ENCODE assay signal across 8 cellular contexts in the genomic region with DNA sequence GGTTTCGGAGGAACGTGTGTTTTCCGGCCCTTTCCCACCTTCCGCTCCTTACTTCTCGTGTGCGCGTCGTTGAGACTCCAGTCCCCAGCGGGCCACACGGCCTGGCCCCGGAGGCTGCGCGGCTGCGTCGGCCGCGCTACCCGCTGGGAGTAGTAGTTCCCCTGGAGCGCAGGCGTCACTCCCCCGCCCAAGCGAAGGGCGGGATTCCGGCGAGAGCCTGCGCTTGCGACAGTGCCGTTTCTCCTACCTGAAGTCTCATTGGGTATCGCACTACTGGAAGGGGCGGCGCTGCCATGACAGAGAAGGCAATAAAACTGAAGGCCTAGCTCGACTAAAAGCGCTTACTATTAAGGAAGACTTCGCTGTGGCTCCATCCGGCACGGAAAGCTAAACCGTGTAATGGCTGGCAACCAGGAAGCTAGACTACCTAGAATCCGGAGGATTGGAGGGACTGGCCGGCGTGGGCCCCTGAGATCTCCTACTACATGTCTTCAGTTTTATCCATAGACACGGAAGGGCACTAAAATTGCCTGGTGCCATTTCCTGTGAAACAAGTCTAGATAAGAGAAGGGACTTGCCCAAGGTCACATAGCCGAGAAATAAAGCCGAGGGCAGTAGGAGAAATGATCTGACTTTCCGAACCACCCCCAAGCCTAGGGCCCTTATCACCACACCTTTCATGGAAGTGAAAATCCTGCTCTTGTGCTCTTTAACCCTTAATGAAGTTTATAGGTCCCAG. TPM values are rescaled to one million over a fixed set of nuclear protein-coding genes. Genes with fewer than 3 reads are reported as not detected.
DNase-seq lines count a peak whose midpoint lies in the region; ATAC-seq and TF ChIP-seq lines count a peak whose summit lies in the region.

No MANE protein-coding gene starts in this region.

- peak overlapping the region; percentile 98 for H2AFZ ChIP-seq in IMR-90 (replicated peaks; ENCODE audit: low read length, poor library complexity)
- H2AFZ ChIP-seq in OCI-LY7 (ENCODE audit: low read length), result peak overlapping the region; percentile 61; the same call in 1 of the 2 replicates

- intact Hi-C loops in IMR-90 (cut with micrococcal nuclease) (loop anchor here (2.0 to 10.0 kb wide), 4 partner anchors 100 to 175 kb away; a partner anchor contains a TSS), OCI-LY7 (cut with micrococcal nuclease; ENCODE audit: unreplicated experiment) (loop anchor here (1.0 to 10.0 kb wide), 6 partner anchors 63 to 560 kb away; a partner anchor contains a TSS)

- H4K20me1 ChIP-seq in IMR-90 (ENCODE audit: insufficient read depth, low read length) (peaks cover 17% of the 10 kb centered on the region; the same call in 1 of the 2 replicates), OCI-LY7 (ENCODE audit: insufficient read depth, low read length) (peaks cover 19% of the 10 kb centered on the region)

- H3K4me2 ChIP-seq in IMR-90 (ENCODE audit: low read depth, low read length) (peak overlapping the region; percentile 75), OCI-LY7 (ENCODE audit: low read length) (peak overlapping the region; percentile 96)

- peak overlapping the region; percentile 29 for H3K18ac ChIP-seq in IMR-90 (ENCODE audit: low read depth, low read length)

- H2AK5ac ChIP-seq in IMR-90 (ENCODE audit: low read depth, low read length), result peak overlapping the region; percentile 87

- H4K5ac ChIP-seq in IMR-90 (ENCODE audit: low read depth, low read length), result peak overlapping the region; percentile 89

- H3K4ac ChIP-seq in IMR-90 (ENCODE audit: low read depth, low read length), result peak overlapping the region; percentile 98

- peak overlapping the region; percentile 100 for H2AK9ac ChIP-seq in IMR-90 (replicated peaks; ENCODE audit: low read depth, low read length, poor library complexity)

- no peak for TF ChIP-seq RAD21 in IMR-90 (IDR thresholded peaks at IDR 0.05; ENCODE audit: low read length)

- WGBS in IMR-90 (ENCODE audit: extremely low coverage in 2 of 2, insufficient read length in 1 of 2), 2 experiments, result 0% methylated on average over 3 of the region's 44 CpGs; no CpG with 5 or more reads in 1 of the 2 experiments

- H3K9me2 ChIP-seq in OCI-LY7 (ENCODE audit: insufficient read depth, low read length), result no peaks in the 10 kb centered on the region

- peak overlapping the region; percentile 81 for H3K9ac ChIP-seq in IMR-90 (ENCODE audit: low read depth, low read length)

- H2BK15ac ChIP-seq in IMR-90 (ENCODE audit: low read depth, low read length), result no peak overlapping the region; the same call in 2 of the 3 replicates

- H4K8ac ChIP-seq in IMR-90 (ENCODE audit: low read depth in 2 of 2, low read length in 2 of 2), result peak overlapping the region; percentile 93 to 98

- peaks cover 0 to 45% of the 10 kb centered on the region in 2 experiments; a peak in 3 of 4 replicates for H3K79me1 ChIP-seq in IMR-90 (ENCODE audit: low read depth in 1 of 2, low read length in 2 of 2)

- POLR2A ChIA-PET in IMR-90 (lab: Charles Lee; ENCODE audit: unreplicated experiment) (interaction anchor here (1.1 to 1.3 kb wide), 2 partner anchors 16 to 18 kb away, joined by 3 to 7 read pairs; no protein-coding TSS in a partner anchor), OCI-LY7 (lab: Charles Lee) (interaction anchor here (0.5 to 2.6 kb wide), 4 partner anchors 17 to 410 kb away, joined by 3 to 13 read pairs (median 4); no protein-coding TSS in a partner anchor)

- TF ChIP-seq CTCF in IMR-90 (conservative IDR thresholded peaks at IDR 0.05; ENCODE audit: low read depth, low read length) (no peak), OCI-LY7 (conservative IDR thresholded peaks at IDR 0.05; ENCODE audit: low read length) (no peak), epithelial cell of esophagus (IDR thresholded peaks at IDR 0.05; ENCODE audit: insufficient read depth, low read depth, low read length, missing control alignments) (no peak)

- H2BK20ac ChIP-seq in IMR-90 (ENCODE audit: low read depth, low read length), result 0 out of 2 replicates have a peak overlapping the region, but pooled peaks have one; percentile 16

- H4K91ac ChIP-seq in IMR-90 (ENCODE audit: insufficient read depth, low read depth, low read length), result peak overlapping the region; percentile 91

- H3K9me1 ChIP-seq in IMR-90 (ENCODE audit: insufficient read depth, low read length), result 0 out of 2 replicates have a peak, but pooled peaks cover 3% of the 10 kb centered on the region

- H3K4me3 ChIP-seq in IMR-90 (ENCODE audit: insufficient read depth, low read depth, low read length), result peak overlapping the region; percentile 94
- H3K4me3 ChIP-seq in OCI-LY7 (ENCODE audit: low read depth, low read length, poor library complexity, severe bottlenecking), result peak overlapping the region; percentile 94
- peak overlapping the region; percentile 99 for H3K4me3 ChIP-seq in epithelial cell of esophagus (ENCODE audit: low read length)

- H3K56ac ChIP-seq in IMR-90 (ENCODE audit: extremely low read depth, insufficient read depth, low read length), result peak overlapping the region; percentile 93

- peak; percentile 81 for ATAC-seq in GM21529 (IDR thresholded peaks at IDR 0.05; ENCODE audit: unreplicated experiment)
- ATAC-seq in IMR-90 (ENCODE audit: low read depth), result peak; percentile 92

- CTCF ChIA-PET in IMR-90 (lab: Yijun Ruan, JAX), result no interaction called here
- CTCF ChIA-PET in OCI-LY7 (lab: Charles Lee; ENCODE audit: unreplicated experiment), result interaction anchor here (1.5 kb wide), 1 partner anchor 176 kb away, joined by 4 read pairs; no protein-coding TSS in a partner anchor

- DNase-seq in DMS114 treated with DMSO at 0.1 percent for 48 hours (lab: John Stamatoyannopoulos, UW; ENCODE audit: unreplicated experiment) (peak; percentile 97), IMR-90 (peak; percentile 99), OCI-LY7 (ENCODE audit: low spot score) (peak; percentile 100), activated T-cell treated with anti-CD3 and anti-CD28 coated beads for 4 hours (peak; percentile 91), epithelial cell of esophagus (ENCODE audit: low read depth) (peak; percentile 99), middle frontal gyrus (ENCODE audit: extremely low spot score, low spot score) (peak; percentile 96)
- DNase-seq in stimulated activated CD8-positive, alpha-beta memory T cell treated with anti-CD3 and anti-CD28 coated beads, Interleukin-2, amount 100 ng/mL, for 48 hours (ENCODE audit: low read depth in 2 of 2), result peak; percentile 91 to 93

- TSS peak; percentile 63 for BruUV-seq in IMR-90 (replicated peaks; lab: Mats Ljungman, UMichigan)
- BruUV-seq in OCI-LY7 (replicated peaks; lab: Mats Ljungman, UMichigan), result TSS peak; percentile 78

- dilution Hi-C loops in IMR-90 (cut with HindIII; ENCODE audit: low sequenced_read_pairs, unreplicated experiment), result no loop called here

- no peaks in the 10 kb centered on the region; the same call in 1 of the 2 replicates for H3K36me3 ChIP-seq in IMR-90 (ENCODE audit: control insufficient read depth, insufficient read depth, low read length)
- H3K36me3 ChIP-seq in OCI-LY7 (ENCODE audit: insufficient read depth, low read length), result peaks cover 35% of the 10 kb centered on the region

- peak overlapping the region; percentile 96 for H3K14ac ChIP-seq in IMR-90 (replicated peaks; ENCODE audit: low read depth, low read length)

- H3K23ac ChIP-seq in IMR-90 (ENCODE audit: low read depth, low read length), result peak overlapping the region; percentile 93

- H2BK5ac ChIP-seq in IMR-90 (ENCODE audit: low read depth, low read length, poor library complexity, severe bottlenecking), result peak overlapping the region; percentile 84

- H3K27ac ChIP-seq in IMR-90 (ENCODE audit: insufficient read depth, low read length), result peak overlapping the region; percentile 81
- H3K27ac ChIP-seq in OCI-LY7 (ENCODE audit: low read depth, low read length, poor library complexity, severe bottlenecking), result peak overlapping the region; percentile 91

- in situ Hi-C loops in IMR-90 (cut with MboI; ENCODE audit: low sequenced_read_pairs), result no loop called here

- H3K27me3 ChIP-seq in IMR-90 (ENCODE audit: control insufficient read depth, insufficient read depth, low read length), result no peaks in the 10 kb centered on the region

- H2BK120ac ChIP-seq in IMR-90 (ENCODE audit: low read depth, low read length), result peak overlapping the region; percentile 61

- H3K9me3 ChIP-seq in IMR-90 (ENCODE audit: control insufficient read depth, insufficient read depth, low read length), result no peaks in the 10 kb centered on the region
- no peaks in the 10 kb centered on the region for H3K9me3 ChIP-seq in OCI-LY7 (ENCODE audit: low read length)

- TF ChIP-seq POLR2A in IMR-90 (IDR thresholded peaks at IDR 0.05; ENCODE audit: low read depth, low read length), result peak; percentile 84

- H3K79me2 ChIP-seq in OCI-LY7 (ENCODE audit: insufficient read depth, low read depth, low read length), result peaks cover 75% of the 10 kb centered on the region

- H3K4me1 ChIP-seq in IMR-90 (ENCODE audit: control insufficient read depth, insufficient read depth, low read length), result no peaks in the 10 kb centered on the region
- peaks cover 29% of the 10 kb centered on the region for H3K4me1 ChIP-seq in OCI-LY7 (ENCODE audit: insufficient read depth, low read length, poor library complexity, severe bottlenecking)

TF ChIP-seq in IMR-90, 13 proteins besides CTCF, POLR2A, EP300 and RAD21:
- TF ChIP-seq MAFK (IDR thresholded peaks at IDR 0.05; ENCODE audit: low read depth, low read length), result 0 out of 2 replicates have a peak, but pooled peaks have one; percentile 8
- peak; percentile 89 for TF ChIP-seq CEBPB (IDR thresholded peaks at IDR 0.05; ENCODE audit: low read depth, low read length)
- no peak; the same call in 1 of the 2 replicates for TF ChIP-seq NFE2L2 (IDR thresholded peaks at IDR 0.05; ENCODE audit: low read depth, low read length)
- 0 out of 2 replicates have a peak, but pooled peaks have one; percentile 3 for TF ChIP-seq BHLHE40 (IDR thresholded peaks at IDR 0.05; ENCODE audit: low read depth, low read length)
- peak; percentile 100 for TF ChIP-seq MAZ (IDR thresholded peaks at IDR 0.05; ENCODE audit: borderline replicate concordance, low read depth, low read length)
- TF ChIP-seq RFX5 (IDR thresholded peaks at IDR 0.05; ENCODE audit: low read depth, low read length), result peak; percentile 56
TF ChIP-seq in IMR-90: peak in this region for 5.

RNA-seq across cellular contexts. Expression of a gene that starts 0.8 kb away (rescaled TPM):
- 14.2 and 19.9 TPM in 2 replicates for total RNA-seq in IMR-90 (2012; rRNA removed)
- polyA plus RNA-seq in IMR-90 (2012; rRNA removed), result 31.8 and 33.6 TPM in 2 replicates
- polyA plus RNA-seq in IMR-90 (2012; cell fraction: cytosol; rRNA removed), result 15.4 and 24.5 TPM in 2 replicates
- 3.3 and 15.9 TPM in 2 replicates for polyA plus RNA-seq in IMR-90 (2012; cell fraction: nucleus; rRNA removed; ENCODE audit: low replicate concordance)
- total RNA-seq in OCI-LY7 (2014; rRNA removed; shearing (Covaris generic)), result 24.7 and 35.8 TPM in 2 replicates
- total RNA-seq in OCI-LY7 (2022), result 42.2 and 49.1 TPM in 2 replicates

RNA-seq across cellular contexts. Expression of a gene that starts 0.8 kb away (rescaled TPM):
- total RNA-seq in IMR-90 (2012; rRNA removed) (57.4 and 83.6 TPM in 2 replicates), OCI-LY7 (2022) (117 and 130 TPM in 2 replicates)
- 24.0 and 31.5 TPM in 2 replicates for polyA plus RNA-seq in IMR-90 (2012; rRNA removed)
- 7.6 and 13.7 TPM in 2 replicates for polyA plus RNA-seq in IMR-90 (2012; cell fraction: cytosol; rRNA removed)
- 12.7 and 65.0 TPM in 2 replicates for polyA plus RNA-seq in IMR-90 (2012; cell fraction: nucleus; rRNA removed; ENCODE audit: low replicate concordance)
- 89.7 and 101 TPM in 2 replicates for total RNA-seq in OCI-LY7 (2014; rRNA removed; shearing (Covaris generic))

Comparison
In these comparisons a context has a peak if more than half of its experiments do, and no peak if none do; other contexts are left out.
1. Peak in every context shown above with its lines: DNase-seq, ATAC-seq, H3K4me3 ChIP-seq and H3K27ac ChIP-seq.